In the genomic region with DNA sequence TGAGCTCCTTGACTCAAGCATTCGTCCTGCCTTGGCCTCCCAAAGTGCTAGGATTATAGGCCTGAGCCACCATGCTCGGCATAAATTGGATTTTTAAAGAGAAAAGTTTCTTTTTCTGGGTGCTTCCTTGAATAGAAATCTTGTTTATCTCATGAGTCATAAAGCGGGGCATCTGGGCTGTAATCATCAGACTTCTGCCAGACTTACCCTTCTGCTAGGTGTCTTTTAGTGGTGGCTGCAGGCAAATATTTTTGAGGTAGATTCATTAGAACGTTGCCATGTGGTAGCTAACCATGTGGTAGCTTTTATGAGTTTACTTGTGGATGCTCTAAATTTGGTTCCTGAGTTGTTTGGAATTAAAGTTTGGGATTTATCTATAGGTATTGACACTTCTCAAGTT, we compare ENCODE assay signal across 13 cellular contexts. TPM values are rescaled to one million over a fixed set of nuclear protein-coding genes. Genes with fewer than 3 reads are reported as not detected.
DNase-seq lines count a peak whose midpoint lies in the region; ATAC-seq, FAIRE-seq and TF ChIP-seq lines count a peak whose summit lies in the region.
"Had no signal": no experiment of that assay in that cellular context is flagged by ENCODE, and none has a peak within 500 bp of the region (broad histone marks: within the 10 kb centered on the region; RNA-seq: fewer than 3 reads in every experiment).

No MANE protein-coding gene starts in this region.

- no peaks in the 10 kb centered on the region for H3K9me3 ChIP-seq in A549
- no peaks in the 10 kb centered on the region for H3K9me3 ChIP-seq in adipocyte (ENCODE audit: control insufficient read depth, low read length)
- H3K9me3 ChIP-seq in hepatocyte (ENCODE audit: low read depth), result no peaks in the 10 kb centered on the region
- H3K9me3 ChIP-seq in small intestine (ENCODE audit: control insufficient read depth, low read depth), result no peaks in the 10 kb centered on the region

- H3K4me1 ChIP-seq in A549 (peaks cover 36% of the 10 kb centered on the region), adipocyte (ENCODE audit: control insufficient read depth, insufficient read depth, low read length) (peaks cover 32% of the 10 kb centered on the region), hepatocyte (ENCODE audit: insufficient read depth) (peaks cover 25% of the 10 kb centered on the region), small intestine (ENCODE audit: control insufficient read depth in 2 of 2, insufficient read depth in 1 of 2, low read depth in 1 of 2, low read length in 1 of 2) (peaks cover 0 to 5% of the 10 kb centered on the region in 2 donors)

- DNase-seq in A549 (ENCODE audit: low read depth in 1 of 2, low spot score in 1 of 2) (peak in 1 of 2 experiments; percentile 42), HCEC 1CT (peak; percentile 76), adipocyte (ENCODE audit: low read depth) (peak; percentile 64), hepatocyte (ENCODE audit: low spot score) (peak; percentile 61), small intestine (no peak), amygdala (lab: John Stamatoyannopoulos, UW) (no peak), globus pallidus (ENCODE audit: low spot score) (no peak)
- DNase-seq in activated naive CD8-positive, alpha-beta T cell treated with anti-CD3 and anti-CD28 coated beads for 36 hours, result no peak
- DNase-seq: CD4-positive, CD25-positive, alpha-beta regulatory T cell; NCI-H1417; NK-92 treated with Interleukin-12 subunit alpha and Interleukin-12 subunit beta, amount 100 ng/mL, for 24 hours had no signal

- peaks cover 92% of the 10 kb centered on the region for H3K79me2 ChIP-seq in hepatocyte

- FAIRE-seq in A549 (lab: Jason Lieb, UNC), result no peak
- no peak for FAIRE-seq in small intestine (lab: Jason Lieb, UNC)
- FAIRE-seq: TTC549 had no signal

- peak in 1 of 2 experiments; percentile 41; a peak in 2 of 6 replicates for ATAC-seq in A549

- peak overlapping the region; percentile 59 for H3K4me2 ChIP-seq in A549
- no peak overlapping the region for H3K4me2 ChIP-seq in hepatocyte

- POLR2A ChIA-PET in A549 (lab: Yijun Ruan, JAX), result interaction anchor here (1.1 kb wide), 1 partner anchor 31 kb away, joined by 3 read pairs; no protein-coding TSS in a partner anchor

- no peak for TF ChIP-seq POLR2A in A549 (IDR thresholded peaks at IDR 0.05; ENCODE audit: low read length)

- 24% methylated on average over 4 of the region's 4 CpGs for WGBS in A549 (ENCODE audit: missing lambda C conversion rate)
- 48% methylated on average over 4 of the region's 4 CpGs for WGBS in hepatocyte (ENCODE audit: low lambda C conversion rate, missing lambda C conversion rate)
- WGBS in small intestine, 3 donors, result 46 to 60% (median 53%) methylated on average over 4 of the region's 4 CpGs

- H3K9ac ChIP-seq in adipocyte (ENCODE audit: low read length), result no peak overlapping the region

- CTCF ChIA-PET in A549 (lab: Yijun Ruan, JAX), result interaction anchor here (1.0 to 5.1 kb wide), 11 partner anchors 9 to 317 kb away, joined by 3 to 47 read pairs (median 8); partner anchors contain the start of genes PGS1 and SOCS3

- TF ChIP-seq EP300 in A549 (IDR thresholded peaks at IDR 0.05), result no peak

- peaks cover 34% of the 10 kb centered on the region for H3K4me1 Mint-ChIP-seq in activated naive CD8-positive, alpha-beta T cell treated with anti-CD3 and anti-CD28 coated beads for 36 hours

- H3K4me3 Mint-ChIP-seq in activated naive CD8-positive, alpha-beta T cell treated with anti-CD3 and anti-CD28 coated beads for 36 hours, result no peak overlapping the region

- peaks cover 25% of the 10 kb centered on the region for H3K36me3 Mint-ChIP-seq in activated naive CD8-positive, alpha-beta T cell treated with anti-CD3 and anti-CD28 coated beads for 36 hours

- TF ChIP-seq CTCF in A549 (IDR thresholded peaks at IDR 0.05) (no peak), hepatocyte (IDR thresholded peaks at IDR 0.05; ENCODE audit: poor library complexity) (no peak)

- H3K27me3 Mint-ChIP-seq in activated naive CD8-positive, alpha-beta T cell treated with anti-CD3 and anti-CD28 coated beads for 36 hours, result no peaks in the 10 kb centered on the region
- H3K27me3 Mint-ChIP-seq: CD4-positive, CD25-positive, alpha-beta regulatory T cell had no signal

- no peaks in the 10 kb centered on the region for H3K9me3 Mint-ChIP-seq in activated naive CD8-positive, alpha-beta T cell treated with anti-CD3 and anti-CD28 coated beads for 36 hours
- H3K9me3 Mint-ChIP-seq: activated T-helper 2 cell treated with anti-CD3 and anti-CD28 coated beads, Interferon-gamma antibody, Interleukin-2, Interleukin-4, amounts not matched to agents 10 μg/mL and 5 μg/mL and 100 μg/mL, durations not matched to agents 14 hours and 24 hours and 36 hours; CD4-positive, CD25-positive, alpha-beta regulatory T cell had no signal

- no peaks in the 10 kb centered on the region for H3K27me3 ChIP-seq in adipocyte (replicated peaks; ENCODE audit: control insufficient read depth, insufficient read depth, low read length)
- no peaks in the 10 kb centered on the region for H3K27me3 ChIP-seq in hepatocyte
- H3K27me3 ChIP-seq in small intestine (ENCODE audit: control insufficient read depth in 2 of 2, insufficient read depth in 2 of 2, low read length in 2 of 2), result no peaks in the 10 kb centered on the region

- H3K4me3 ChIP-seq in A549 (no peak overlapping the region), adipocyte (ENCODE audit: low read length) (no peak overlapping the region), hepatocyte (no peak overlapping the region), small intestine (ENCODE audit: low read depth in 1 of 2, low read length in 2 of 2) (no peak overlapping the region)

- no peaks in the 10 kb centered on the region for H3K9me2 ChIP-seq in hepatocyte (replicated peaks; ENCODE audit: insufficient read depth)

- no peak overlapping the region for H2AFZ ChIP-seq in hepatocyte

- H3K27ac ChIP-seq in A549 (peak overlapping the region; percentile 49 to 82; a peak in 5 of 6 replicates), hepatocyte (peak overlapping the region; percentile 84), small intestine (ENCODE audit: low read depth in 1 of 2, low read length in 1 of 2) (peak overlapping the region in 1 of 2 donors; percentile 12)

- H3K36me3 ChIP-seq in adipocyte (ENCODE audit: control insufficient read depth, insufficient read depth, low read length, severe bottlenecking) (peaks cover 28% of the 10 kb centered on the region), hepatocyte (replicated peaks; ENCODE audit: insufficient read depth, low read depth) (no peaks in the 10 kb centered on the region), small intestine (ENCODE audit: control insufficient read depth in 2 of 2, insufficient read depth in 2 of 2, low read length in 2 of 2) (peaks cover 2 to 13% of the 10 kb centered on the region in 2 donors)

- no peak overlapping the region for H3K27ac Mint-ChIP-seq in activated naive CD8-positive, alpha-beta T cell treated with anti-CD3 and anti-CD28 coated beads for 36 hours

- peaks cover 10% of the 10 kb centered on the region for H4K20me1 ChIP-seq in hepatocyte (ENCODE audit: insufficient read depth, poor library complexity, severe bottlenecking)

- no peak for TF ChIP-seq RAD21 in A549 (conservative IDR thresholded peaks at IDR 0.05 in 1 of 2, IDR thresholded peaks at IDR 0.05 in 1 of 2)

TF ChIP-seq in A549, 52 proteins besides CTCF, POLR2A, EP300 and RAD21:
- TF ChIP-seq, protein P1, sequence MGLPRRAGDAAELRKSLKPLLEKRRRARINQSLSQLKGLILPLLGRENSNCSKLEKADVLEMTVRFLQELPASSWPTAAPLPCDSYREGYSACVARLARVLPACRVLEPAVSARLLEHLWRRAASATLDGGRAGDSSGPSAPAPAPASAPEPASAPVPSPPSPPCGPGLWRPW (IDR thresholded peaks at IDR 0.05), result no peak
- TF ChIP-seq CHD4 (IDR thresholded peaks at IDR 0.05; ENCODE audit: borderline replicate concordance) (no peak), KDM1A (IDR thresholded peaks at IDR 0.05; ENCODE audit: low read depth) (no peak), EHMT2 (IDR thresholded peaks at IDR 0.05; ENCODE audit: low read depth) (no peak), FOSL2 (IDR thresholded peaks at IDR 0.05) (0 out of 2 replicates have a peak, but pooled peaks have one; percentile 36), FOSL2 (CRISPR knock-in tag; IDR thresholded peaks at IDR 0.05) (peak; percentile 54), NR3C1 (IDR thresholded peaks at IDR 0.05) (no peak), JUNB (IDR thresholded peaks at IDR 0.05) (peak; percentile 15; the same call in 1 of the 2 replicates)

RNA-seq across cellular contexts. Expression of gene PGS1, which starts 13.4 kb away (rescaled TPM):
- polyA plus RNA-seq in A549 (2011; rRNA removed), result 29.5 and 29.6 TPM in 2 replicates
- polyA plus RNA-seq in A549 (2012; cell fraction: cytosol; rRNA removed), result 41.5 and 50.7 TPM in 2 replicates
- 111 and 113 TPM in 2 replicates for polyA plus RNA-seq in A549 (2012; cell fraction: nucleus; rRNA removed)
- polyA plus RNA-seq in A549 (2017; fragmentation: RNase III; extraction: RNeasy Plus Mini Kit Qiagen cat#74134 plus additional on column Dnase treatment), result 23.4 to 27.0 TPM (median 23.7 TPM) in 3 replicates
- polyA minus RNA-seq in A549 (2011; rRNA and poly(A)+ RNA removed), result 40.0 and 45.8 TPM in 2 replicates
- 30.4 and 36.0 TPM in 2 replicates for total RNA-seq in hepatocyte
- 42.5 and 52.2 TPM in 2 replicates for polyA plus RNA-seq in hepatocyte
- polyA plus RNA-seq in small intestine, result 10 to 100 TPM; 14.9 to 24.9 (median 16.1) TPM
- total RNA-seq in activated naive CD8-positive, alpha-beta T cell treated with anti-CD3 and anti-CD28 coated beads for 36 hours, result 10 to 100 TPM; 39.1 to 43.7 TPM

RNA-seq across cellular contexts. Expression of gene SOCS3, which starts 32.0 kb away (rescaled TPM):
- polyA plus RNA-seq in A549 (2011; rRNA removed), result 13.3 and 14.7 TPM in 2 replicates
- 16.7 and 27.8 TPM in 2 replicates for polyA plus RNA-seq in A549 (2012; cell fraction: cytosol; rRNA removed)
- polyA plus RNA-seq in A549 (2012; cell fraction: nucleus; rRNA removed), result 32.8 and 41.8 TPM in 2 replicates
- polyA plus RNA-seq in A549 (2017; fragmentation: RNase III; extraction: RNeasy Plus Mini Kit Qiagen cat#74134 plus additional on column Dnase treatment), result 10.9 to 13.5 TPM (median 11.5 TPM) in 3 replicates
- polyA minus RNA-seq in A549 (2011; rRNA and poly(A)+ RNA removed), result 19.8 and 19.9 TPM in 2 replicates
- total RNA-seq in hepatocyte, result 130 and 172 TPM in 2 replicates
- 181 and 246 TPM in 2 replicates for polyA plus RNA-seq in hepatocyte
- polyA plus RNA-seq in small intestine, result 10 to 100 TPM in 1 of 3 donors, 1 to 10 TPM in 2; 3.4 to 67.3 (median 6.5) TPM
- total RNA-seq in activated naive CD8-positive, alpha-beta T cell treated with anti-CD3 and anti-CD28 coated beads for 36 hours, result 10 to 100 TPM; 16.6 to 17.9 TPM

Comparison
In these comparisons a context has a peak if more than half of its experiments do, and no peak if none do; other contexts are left out.
1. DNase-seq: peak in HCEC 1CT (single experiment), adipocyte (single experiment) and hepatocyte (single experiment); none in small intestine (single experiment), amygdala (0 of 56), activated naive CD8-positive, alpha-beta T cell treated with anti-CD3 and anti-CD28 coated beads for 36 hours (single experiment) and globus pallidus (single experiment).